Comparison of ENCODE assay signal across 8 cellular contexts in genomic region chr2:73927344-73927743, GRCh38. TPM values are rescaled to one million over a fixed set of nuclear protein-coding genes. Genes with fewer than 3 reads are reported as not detected.
DNase-seq lines count a peak whose midpoint lies in the region; ATAC-seq and TF ChIP-seq lines count a peak whose summit lies in the region.

No MANE protein-coding gene starts in this region.

- no peaks in the 10 kb centered on the region for H3K27me3 Mint-ChIP-seq in activated naive CD8-positive, alpha-beta T cell
- H3K27me3 Mint-ChIP-seq in stimulated activated naive B cell treated with anti-CD40 and anti-IgM and Interleukin-4, amounts not matched to agents 10 μg/mL and 1 μg/mL and 100 μg/mL, for 72 hours: no peaks in the 10 kb centered on the region

- peaks cover 6% of the 10 kb centered on the region for H3K36me3 ChIP-seq in HUES48 (ENCODE audit: control insufficient read depth, insufficient read depth, low read length)

- peaks cover 16% of the 10 kb centered on the region for H3K36me3 Mint-ChIP-seq in activated naive CD8-positive, alpha-beta T cell
- peaks cover 30 to 46% of the 10 kb centered on the region in 2 donors for H3K36me3 Mint-ChIP-seq in stimulated activated naive B cell treated with anti-CD40 and anti-IgM and Interleukin-4, amounts not matched to agents 10 μg/mL and 1 μg/mL and 100 μg/mL, for 72 hours

- peak overlapping the region; percentile 93 for H3K27ac Mint-ChIP-seq in activated naive CD8-positive, alpha-beta T cell
- peak overlapping the region; percentile 97 for H3K27ac Mint-ChIP-seq in stimulated activated naive B cell treated with anti-CD40 and anti-IgM and Interleukin-4, amounts not matched to agents 10 μg/mL and 1 μg/mL and 100 μg/mL, for 72 hours

- H3K4me3 ChIP-seq in HUES48 (ENCODE audit: low read depth, low read length): peak overlapping the region; percentile 97
- H3K4me3 ChIP-seq in iPS-18c (ENCODE audit: insufficient read depth, low read depth, low read length): peak overlapping the region; percentile 100

- H3K9ac ChIP-seq in HUES48 (ENCODE audit: low read depth, low read length): peak overlapping the region; percentile 97

- ATAC-seq in stimulated activated naive B cell treated with anti-CD40 and anti-IgM and Interleukin-4, amounts not matched to agents 10 μg/mL and 1 μg/mL and 100 μg/mL, for 72 hours (replicated peaks): no peak
- no peak for ATAC-seq in GM21619 (IDR thresholded peaks at IDR 0.05; ENCODE audit: unreplicated experiment)
- no peak for ATAC-seq in omental fat pad (ENCODE audit: low FRiP score)

- H3K4me1 ChIP-seq in HUES48 (ENCODE audit: control insufficient read depth, insufficient read depth, low read length): peaks cover 13% of the 10 kb centered on the region

- DNase-seq in stimulated activated naive B cell treated with anti-CD40 and anti-IgM and Interleukin-4, amounts not matched to agents 10 μg/mL and 1 μg/mL and 100 μg/mL, for 72 hours: no peak
- DNase-seq in AG20443 (ENCODE audit: low spot score): no peak
- DNase-seq in omental fat pad (ENCODE audit: low spot score): no peak
- DNase-seq in GOT3 (lab: John Stamatoyannopoulos, UW): no peak

- H3K9me3 ChIP-seq in HUES48 (ENCODE audit: control insufficient read depth, insufficient read depth, low read length) (no peaks in the 10 kb centered on the region), iPS-18c (ENCODE audit: control insufficient read depth, insufficient read depth, low read length) (no peaks in the 10 kb centered on the region)

- TF ChIP-seq CTCF in omental fat pad (IDR thresholded peaks at IDR 0.05): no peak

- H3K9me3 Mint-ChIP-seq in activated naive CD8-positive, alpha-beta T cell (ENCODE audit: low read depth): no peaks in the 10 kb centered on the region
- peaks cover 0 to 2% of the 10 kb centered on the region in 2 donors for H3K9me3 Mint-ChIP-seq in stimulated activated naive B cell treated with anti-CD40 and anti-IgM and Interleukin-4, amounts not matched to agents 10 μg/mL and 1 μg/mL and 100 μg/mL, for 72 hours

- peaks cover 64% of the 10 kb centered on the region for H3K4me1 Mint-ChIP-seq in activated naive CD8-positive, alpha-beta T cell (ENCODE audit: low read depth)
- peaks cover 38 to 48% of the 10 kb centered on the region in 2 donors for H3K4me1 Mint-ChIP-seq in stimulated activated naive B cell treated with anti-CD40 and anti-IgM and Interleukin-4, amounts not matched to agents 10 μg/mL and 1 μg/mL and 100 μg/mL, for 72 hours

- no peaks in the 10 kb centered on the region for H3K27me3 ChIP-seq in HUES48 (ENCODE audit: control insufficient read depth, insufficient read depth, low read length)

- peak overlapping the region; percentile 88 for H3K27ac ChIP-seq in HUES48 (ENCODE audit: low read depth, low read length)

- peak overlapping the region; percentile 95 for H3K4me3 Mint-ChIP-seq in activated naive CD8-positive, alpha-beta T cell
- H3K4me3 Mint-ChIP-seq in stimulated activated naive B cell treated with anti-CD40 and anti-IgM and Interleukin-4, amounts not matched to agents 10 μg/mL and 1 μg/mL and 100 μg/mL, for 72 hours: peak overlapping the region; percentile 89 to 91

RNA-seq across cellular contexts. Expression of gene DGUOK, which starts 0.7 kb away (rescaled TPM):
- total RNA-seq in omental fat pad: 10 to 100 TPM; 30.5 to 38.9 (median 36.3) TPM

RNA-seq across cellular contexts. Expression of gene ACTG2, which starts 34.5 kb away (rescaled TPM):
- total RNA-seq in omental fat pad: 10 to 100 TPM in 1 of 4 donors, 1 to 10 TPM in 3; 3.7 to 56.6 (median 7.4) TPM

RNA-seq across cellular contexts. Expression of gene TET3, which starts 57.4 kb away (rescaled TPM):
- total RNA-seq in omental fat pad: 10 to 100 TPM in 3 of 4 donors, 1 to 10 TPM in 1; 8.6 to 17.8 (median 11.4) TPM
